ENCODE assay signal across 1 cellular context in the genomic region with DNA sequence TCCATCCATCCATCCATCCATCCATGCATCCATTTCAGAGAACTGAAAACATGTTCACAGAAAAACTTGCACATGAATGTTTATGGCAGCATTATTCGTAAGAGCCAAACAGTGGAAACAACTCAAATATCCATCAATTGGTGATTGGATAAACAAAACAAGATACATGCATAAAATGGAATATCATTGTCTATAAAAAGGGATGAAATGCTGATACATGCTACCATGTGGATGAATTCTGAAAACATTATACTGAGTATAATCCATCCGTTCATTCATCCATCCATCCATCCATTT.
TF ChIP-seq lines count a peak whose summit lies in the region.

No MANE protein-coding gene starts in this region.

TF ChIP-seq in HEK293, 187 proteins besides CTCF, POLR2A, EP300 and RAD21:
- TF ChIP-seq ZBTB17 (tag by site-specific recombination; IDR thresholded peaks at IDR 0.05) = peak; percentile 92
